In genomic region chr18:34773961-34774754, GRCh38 we compare ENCODE assay signal across 8 cellular contexts.
DNase-seq lines count a peak whose midpoint lies in the region; ATAC-seq and TF ChIP-seq lines count a peak whose summit lies in the region.

No MANE protein-coding gene starts in this region.

- H3K27ac Mint-ChIP-seq in H9 = peak overlapping the region in 1 of 3 experiments; percentile 62; a peak in 2 of 7 replicates

- H3K36me3 ChIP-seq in GM23248 (ENCODE audit: low read depth) (no peaks in the 10 kb centered on the region), SK-N-SH (replicated peaks in 1 of 2; ENCODE audit: control insufficient read depth in 1 of 2, insufficient read depth in 2 of 2, low read length in 1 of 2) (no peaks in the 10 kb centered on the region)

- H3K36me3 Mint-ChIP-seq in H9 (ENCODE audit: insufficient read depth in 1 of 3, low read depth in 3 of 3) = peaks cover 0 to 9% (median 2%) of the 10 kb centered on the region in 3 experiments; a peak in 1 of 7 replicates

- no peak for TF ChIP-seq RAD21 in SK-N-SH (IDR thresholded peaks at IDR 0.05; ENCODE audit: low read length)

- TF ChIP-seq CTCF in SK-N-SH (IDR thresholded peaks at IDR 0.05) (no peak), H9 (conservative IDR thresholded peaks at IDR 0.05) (no peak)

- H3K9ac ChIP-seq in GM23248 = no peak overlapping the region
- H3K9ac ChIP-seq in SK-N-SH = no peak overlapping the region
- no peak overlapping the region for H3K9ac ChIP-seq in H9 (ENCODE audit: extremely low read depth, insufficient read length, low read length)

- no peak overlapping the region for H2BK15ac ChIP-seq in H9 (ENCODE audit: low read depth, low read length)

- peak; percentile 15 to 66; a peak in 2 of 4 replicates for TF ChIP-seq EP300 in SK-N-SH (IDR thresholded peaks at IDR 0.05; ENCODE audit: borderline replicate concordance in 1 of 2, low read depth in 1 of 2, low read length in 1 of 2)

- H3K14ac ChIP-seq in H9 (ENCODE audit: insufficient read depth, low read length) = no peak overlapping the region

- POLR2A ChIA-PET in SK-N-SH (lab: Yijun Ruan, JAX) = no interaction called here

- H3K27ac ChIP-seq in GM23248 (peak overlapping the region; percentile 71), SK-N-SH (ENCODE audit: low read depth in 2 of 2, low read length in 1 of 2) (peak overlapping the region; percentile 1 to 16; a peak in 2 of 4 replicates), H9 (ENCODE audit: insufficient read length, low read depth, low read length) (no peak overlapping the region)

- H3K4me3 ChIP-seq in GM23248 (no peak overlapping the region), SK-N-SH (ENCODE audit: low read depth in 2 of 2, low read length in 1 of 2) (no peak overlapping the region)

- no peaks in the 10 kb centered on the region for H3K79me2 ChIP-seq in GM23248 (ENCODE audit: insufficient read depth)
- no peaks in the 10 kb centered on the region for H3K79me2 ChIP-seq in SK-N-SH (ENCODE audit: insufficient read depth)
- no peaks in the 10 kb centered on the region for H3K79me2 ChIP-seq in H9 (ENCODE audit: insufficient read depth, low read length)

- peaks cover 3 to 8% of the 10 kb centered on the region in 2 experiments; a peak in 1 of 4 replicates for H3K4me1 Mint-ChIP-seq in H9

- H4K20me1 ChIP-seq in GM23248 (ENCODE audit: insufficient read depth) (no peaks in the 10 kb centered on the region), SK-N-SH (ENCODE audit: insufficient read depth) (no peaks in the 10 kb centered on the region), H9 (ENCODE audit: control insufficient read depth, insufficient read depth, insufficient read length) (no peaks in the 10 kb centered on the region)

- no peak overlapping the region for H2BK12ac ChIP-seq in H9 (ENCODE audit: insufficient read length, low read depth, low read length)

- H3F3A ChIP-seq in GM23248 (ENCODE audit: insufficient read depth) (peaks cover 25% of the 10 kb centered on the region), SK-N-SH (replicated peaks; ENCODE audit: insufficient read depth) (peaks cover 5% of the 10 kb centered on the region)

- H3K56ac ChIP-seq in H9 (ENCODE audit: insufficient read length, low read depth, low read length) = no peak overlapping the region

- no peak overlapping the region for H3K23ac ChIP-seq in H9 (ENCODE audit: insufficient read length, low read depth, low read length)

- no peaks in the 10 kb centered on the region for H3K79me1 ChIP-seq in H9 (ENCODE audit: insufficient read depth, low read depth, low read length, poor library complexity, severe bottlenecking)

- no peaks in the 10 kb centered on the region for H3K27me3 Mint-ChIP-seq in H9 (ENCODE audit: low read depth)

- no peak overlapping the region for H4K5ac ChIP-seq in H9 (ENCODE audit: insufficient read length, low read depth, low read length)

- H2AFZ ChIP-seq in GM23248 (no peak overlapping the region), SK-N-SH (ENCODE audit: low read depth) (no peak overlapping the region), H9 (ENCODE audit: low read length) (no peak overlapping the region)

- in situ Hi-C loops in GM23248 (cut with MboI) = no loop called here

- H2AK5ac ChIP-seq in H9 (ENCODE audit: insufficient read length, low read length) = no peak overlapping the region

- H3K4me3 Mint-ChIP-seq in H9 = no peak overlapping the region

- H3K4ac ChIP-seq in H9 (ENCODE audit: low read depth, low read length) = no peak overlapping the region

- H3K23me2 ChIP-seq in H9 (ENCODE audit: insufficient read length, low read depth, low read length, poor library complexity, severe bottlenecking) = no peaks in the 10 kb centered on the region

- H4K8ac ChIP-seq in H9 (replicated peaks; ENCODE audit: insufficient read length, low read depth, low read length) = no peak overlapping the region

- no peak overlapping the region for H2BK5ac ChIP-seq in H9 (ENCODE audit: insufficient read length, low read length)

- H3K9me3 ChIP-seq in GM23248 (ENCODE audit: low read depth) = no peaks in the 10 kb centered on the region
- no peaks in the 10 kb centered on the region for H3K9me3 ChIP-seq in SK-N-SH
- H3K9me3 ChIP-seq in H9 (ENCODE audit: control insufficient read depth, low read depth, low read length) = no peaks in the 10 kb centered on the region

- H4K91ac ChIP-seq in H9 (ENCODE audit: insufficient read length, low read depth, low read length) = no peak overlapping the region

- peak; percentile 35 for DNase-seq in GM23248
- peak; percentile 54 for DNase-seq in SK-N-SH
- DNase-seq in globus pallidus (ENCODE audit: low spot score) = peak; percentile 50
- peak; percentile 92 for DNase-seq in renal cortical epithelial cell (ENCODE audit: low read depth)
- no peak for DNase-seq in stimulated activated naive CD4-positive, alpha-beta T cell treated with Interleukin-2 at 50 U/mL for 16 hours (lab: John Stamatoyannopoulos, UW)
- no peak for DNase-seq in H9
- no peak for DNase-seq in activated T-cell treated with anti-CD3 and anti-CD28 coated beads for 4 hours

- no peaks in the 10 kb centered on the region for H3K27me3 ChIP-seq in GM23248 (replicated peaks; ENCODE audit: insufficient read depth)
- H3K27me3 ChIP-seq in SK-N-SH (ENCODE audit: insufficient read depth) = no peaks in the 10 kb centered on the region
- H3K27me3 ChIP-seq in H9 (ENCODE audit: insufficient read depth, low read length) = no peaks in the 10 kb centered on the region

- no peak overlapping the region for H2BK120ac ChIP-seq in H9 (ENCODE audit: low read depth, low read length, poor library complexity, severe bottlenecking)

- H3K4me1 ChIP-seq in GM23248 (ENCODE audit: insufficient read depth) = peaks cover 30% of the 10 kb centered on the region
- H3K4me1 ChIP-seq in SK-N-SH (ENCODE audit: control insufficient read depth in 1 of 2, insufficient read depth in 2 of 2, low read depth in 1 of 2, low read length in 1 of 2) = peaks cover 7 to 13% of the 10 kb centered on the region in 2 experiments; a peak in 3 of 4 replicates
- no peaks in the 10 kb centered on the region for H3K4me1 ChIP-seq in H9 (ENCODE audit: insufficient read depth, low read length)

- no peak overlapping the region for H3K18ac ChIP-seq in H9 (ENCODE audit: insufficient read length, low read depth, low read length)

- H3K4me2 ChIP-seq in GM23248 (ENCODE audit: unreplicated experiment) (peak overlapping the region; percentile 67), SK-N-SH (peak overlapping the region; percentile 43; the same call in 1 of the 2 replicates), H9 (ENCODE audit: insufficient read depth, insufficient read length, low read length) (no peak overlapping the region)

- H3K9me2 ChIP-seq in GM23248 (ENCODE audit: insufficient read depth) (no peaks in the 10 kb centered on the region), SK-N-SH (no peaks in the 10 kb centered on the region)

- CTCF ChIA-PET in SK-N-SH (lab: Yijun Ruan, JAX) = interaction anchor here (2.7 to 3.2 kb wide), 2 partner anchors 14 to 112 kb away, joined by 12 to 14 read pairs; no protein-coding TSS in a partner anchor

- H3T11ph ChIP-seq in H9 (ENCODE audit: low read length) = no peak overlapping the region

- no peak for ATAC-seq in GM18498 (IDR thresholded peaks at IDR 0.05; ENCODE audit: unreplicated experiment)

- H3K9me3 Mint-ChIP-seq in H9 = peaks cover 0 to 1% of the 10 kb centered on the region in 2 experiments; a peak in 1 of 5 replicates

- no peak overlapping the region for H2BK20ac ChIP-seq in H9 (ENCODE audit: low read depth, low read length, poor library complexity, severe bottlenecking)

- 33 to 34% methylated on average over 7 of the region's 7 CpGs for WGBS in GM23248 (ENCODE audit: low coverage in 1 of 2, low lambda C conversion rate in 2 of 2, missing lambda C conversion rate in 2 of 2), 2 experiments
- 18% methylated on average over 7 of the region's 7 CpGs for WGBS in SK-N-SH (ENCODE audit: low lambda C conversion rate)
- WGBS in H9 (ENCODE audit: extremely low coverage, insufficient read length, low lambda C conversion rate) = no CpG with 5 or more reads among the region's 7 CpGs

TF ChIP-seq in SK-N-SH, 30 proteins besides CTCF, POLR2A, EP300 and RAD21 (continues in another document):
- TF ChIP-seq, protein P1, sequence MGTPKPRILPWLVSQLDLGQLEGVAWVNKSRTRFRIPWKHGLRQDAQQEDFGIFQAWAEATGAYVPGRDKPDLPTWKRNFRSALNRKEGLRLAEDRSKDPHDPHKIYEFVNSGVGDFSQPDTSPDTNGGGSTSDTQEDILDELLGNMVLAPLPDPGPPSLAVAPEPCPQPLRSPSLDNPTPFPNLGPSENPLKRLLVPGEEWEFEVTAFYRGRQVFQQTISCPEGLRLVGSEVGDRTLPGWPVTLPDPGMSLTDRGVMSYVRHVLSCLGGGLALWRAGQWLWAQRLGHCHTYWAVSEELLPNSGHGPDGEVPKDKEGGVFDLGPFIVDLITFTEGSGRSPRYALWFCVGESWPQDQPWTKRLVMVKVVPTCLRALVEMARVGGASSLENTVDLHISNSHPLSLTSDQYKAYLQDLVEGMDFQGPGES (IDR thresholded peaks at IDR 0.05; ENCODE audit: low read depth, low read length) = no peak
- no peak for TF ChIP-seq RFX5 (IDR thresholded peaks at IDR 0.05; ENCODE audit: low read length)
- peak; percentile 55; the same call in 1 of the 2 replicates for TF ChIP-seq FOSL2 (IDR thresholded peaks at IDR 0.05; ENCODE audit: borderline replicate concordance, low read depth)
- no peak for TF ChIP-seq YY1 (IDR thresholded peaks at IDR 0.05; ENCODE audit: low read depth)
- peak; percentile 50; the same call in 1 of the 2 replicates for TF ChIP-seq POLR2AphosphoS5 (IDR thresholded peaks at IDR 0.05; ENCODE audit: low read depth, low read length)
- no peak for TF ChIP-seq ZBTB33 (IDR thresholded peaks at IDR 0.05; ENCODE audit: borderline replicate concordance, low read depth)
- TF ChIP-seq TCF12 (IDR thresholded peaks at IDR 0.05) = peak; percentile 89
- no peak for TF ChIP-seq MEF2A (IDR thresholded peaks at IDR 0.05; ENCODE audit: borderline replicate concordance, low read depth)
- TF ChIP-seq CHD2 (IDR thresholded peaks at IDR 0.05; ENCODE audit: low read length, partially characterized antibody) = peak; percentile 23
- no peak for TF ChIP-seq EZH2phosphoT487 (IDR thresholded peaks at IDR 0.05; ENCODE audit: borderline replicate concordance, low read depth)

Comparison
In these comparisons a context has a peak if more than half of its experiments do, and no peak if none do; other contexts are left out.
1. DNase-seq: peak in GM23248 (single experiment), SK-N-SH (single experiment), globus pallidus (single experiment) and renal cortical epithelial cell (single experiment); none in stimulated activated naive CD4-positive, alpha-beta T cell treated with Interleukin-2 at 50 U/mL for 16 hours (single experiment), H9 (single experiment) and activated T-cell treated with anti-CD3 and anti-CD28 coated beads for 4 hours (single experiment).